8 cellular contexts compared by ENCODE assay signal in genomic region chr7:38070718-38071117, GRCh38.
DNase-seq lines count a peak whose midpoint lies in the region; ATAC-seq and TF ChIP-seq lines count a peak whose summit lies in the region.

No MANE protein-coding gene starts in this region.

- H3K27ac Mint-ChIP-seq in WTC11, result peak overlapping the region; percentile 71

- no peaks in the 10 kb centered on the region for H3K4me1 ChIP-seq in mucosa of descending colon (ENCODE audit: low read depth)

- H3K9me3 Mint-ChIP-seq in WTC11, result no peaks in the 10 kb centered on the region

- TF ChIP-seq CTCF in HFF-Myc (IDR thresholded peaks at IDR 0.05; ENCODE audit: low read depth, low read length, missing control alignments) (peak; percentile 44), WTC11 (IDR thresholded peaks at IDR 0.05) (0 out of 2 replicates have a peak, but pooled peaks have one; percentile 22), mucosa of descending colon (IDR thresholded peaks at IDR 0.05) (no peak)

- ATAC-seq in WTC11 (peak; percentile 99), left lobe of liver (peak; percentile 58), mucosa of descending colon (no peak), HG02763 (IDR thresholded peaks at IDR 0.05; ENCODE audit: unreplicated experiment) (no peak)

- no peaks in the 10 kb centered on the region for H3K27me3 Mint-ChIP-seq in WTC11 (ENCODE audit: low read depth)

- peak; percentile 2 for DNase-seq in CD1c-positive myeloid dendritic cell (ENCODE audit: extremely low spot score)
- no peak for DNase-seq in HFF-Myc (ENCODE audit: extremely low read depth, low read depth)
- peak; percentile 25 for DNase-seq in WTC11 (ENCODE audit: low spot score)
- no peak for DNase-seq in left lobe of liver (ENCODE audit: low spot score)
- DNase-seq in mucosa of descending colon, result no peak
- no peak for DNase-seq in stimulated activated CD4-positive, alpha-beta T cell treated with anti-CD3 and anti-CD28 coated beads, Interleukin-4, amount 100 ng/mL, for 24 hours
- DNase-seq in occipital lobe (lab: John Stamatoyannopoulos, UW), result no peak

- H3K9me3 ChIP-seq in mucosa of descending colon, result no peaks in the 10 kb centered on the region

- peaks cover 34% of the 10 kb centered on the region for H3K4me1 Mint-ChIP-seq in WTC11

- no peaks in the 10 kb centered on the region for H3K36me3 Mint-ChIP-seq in WTC11

- no peak overlapping the region for H3K4me3 Mint-ChIP-seq in WTC11

- POLR2A ChIA-PET in WTC11 (lab: Charles Lee), result interaction anchor here (0.5 kb wide), 1 partner anchor 320 kb away, joined by 3 read pairs; no protein-coding TSS in a partner anchor

- H3K4me3 ChIP-seq in HFF-Myc (replicated peaks; ENCODE audit: low read depth, low read length) (no peak overlapping the region), mucosa of descending colon (no peak overlapping the region)

- no peaks in the 10 kb centered on the region for H3K36me3 ChIP-seq in mucosa of descending colon (ENCODE audit: low read depth)

- CTCF ChIA-PET in WTC11 (lab: Charles Lee), result interaction anchor here (0.6 to 1.5 kb wide), 17 partner anchors 9 to 299 kb away, joined by 3 to 21 read pairs (median 4); partner anchors contain the start of genes EPDR1 and SFRP4

- intact Hi-C loops in mucosa of descending colon (cut with DNase I, micrococcal nuclease), result no loop called here

TF ChIP-seq in WTC11, 78 proteins besides CTCF, POLR2A, EP300 and RAD21:
- TF ChIP-seq ZNF317 (CRISPR knock-in tag; IDR thresholded peaks at IDR 0.05; ENCODE audit: borderline replicate concordance, low read depth) (peak; percentile 26; the same call in 1 of the 2 replicates), ERG (CRISPR knock-in tag; IDR thresholded peaks at IDR 0.05) (no peak)
- TF ChIP-seq, protein P1, sequence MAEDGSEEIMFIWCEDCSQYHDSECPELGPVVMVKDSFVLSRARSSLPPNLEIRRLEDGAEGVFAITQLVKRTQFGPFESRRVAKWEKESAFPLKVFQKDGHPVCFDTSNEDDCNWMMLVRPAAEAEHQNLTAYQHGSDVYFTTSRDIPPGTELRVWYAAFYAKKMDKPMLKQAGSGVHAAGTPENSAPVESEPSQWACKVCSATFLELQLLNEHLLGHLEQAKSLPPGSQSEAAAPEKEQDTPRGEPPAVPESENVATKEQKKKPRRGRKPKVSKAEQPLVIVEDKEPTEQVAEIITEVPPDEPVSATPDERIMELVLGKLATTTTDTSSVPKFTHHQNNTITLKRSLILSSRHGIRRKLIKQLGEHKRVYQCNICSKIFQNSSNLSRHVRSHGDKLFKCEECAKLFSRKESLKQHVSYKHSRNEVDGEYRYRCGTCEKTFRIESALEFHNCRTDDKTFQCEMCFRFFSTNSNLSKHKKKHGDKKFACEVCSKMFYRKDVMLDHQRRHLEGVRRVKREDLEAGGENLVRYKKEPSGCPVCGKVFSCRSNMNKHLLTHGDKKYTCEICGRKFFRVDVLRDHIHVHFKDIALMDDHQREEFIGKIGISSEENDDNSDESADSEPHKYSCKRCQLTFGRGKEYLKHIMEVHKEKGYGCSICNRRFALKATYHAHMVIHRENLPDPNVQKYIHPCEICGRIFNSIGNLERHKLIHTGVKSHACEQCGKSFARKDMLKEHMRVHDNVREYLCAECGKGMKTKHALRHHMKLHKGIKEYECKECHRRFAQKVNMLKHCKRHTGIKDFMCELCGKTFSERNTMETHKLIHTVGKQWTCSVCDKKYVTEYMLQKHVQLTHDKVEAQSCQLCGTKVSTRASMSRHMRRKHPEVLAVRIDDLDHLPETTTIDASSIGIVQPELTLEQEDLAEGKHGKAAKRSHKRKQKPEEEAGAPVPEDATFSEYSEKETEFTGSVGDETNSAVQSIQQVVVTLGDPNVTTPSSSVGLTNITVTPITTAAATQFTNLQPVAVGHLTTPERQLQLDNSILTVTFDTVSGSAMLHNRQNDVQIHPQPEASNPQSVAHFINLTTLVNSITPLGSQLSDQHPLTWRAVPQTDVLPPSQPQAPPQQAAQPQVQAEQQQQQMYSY (CRISPR knock-in tag; IDR thresholded peaks at IDR 0.05), result peak; percentile 58

Comparison
In these comparisons a context has a peak if more than half of its experiments do, and no peak if none do; other contexts are left out.
1. DNase-seq: peak in CD1c-positive myeloid dendritic cell (single experiment) and WTC11 (single experiment); none in HFF-Myc (single experiment), left lobe of liver (single experiment), mucosa of descending colon (0 of 3), stimulated activated CD4-positive, alpha-beta T cell treated with anti-CD3 and anti-CD28 coated beads, Interleukin-4, amount 100 ng/mL, for 24 hours (single experiment) and occipital lobe (single experiment).
2. ATAC-seq: peak in WTC11 (single experiment) and left lobe of liver (single experiment); none in mucosa of descending colon (single experiment) and HG02763 (single experiment).